29 cellular contexts compared by ENCODE assay signal in the genomic region with DNA sequence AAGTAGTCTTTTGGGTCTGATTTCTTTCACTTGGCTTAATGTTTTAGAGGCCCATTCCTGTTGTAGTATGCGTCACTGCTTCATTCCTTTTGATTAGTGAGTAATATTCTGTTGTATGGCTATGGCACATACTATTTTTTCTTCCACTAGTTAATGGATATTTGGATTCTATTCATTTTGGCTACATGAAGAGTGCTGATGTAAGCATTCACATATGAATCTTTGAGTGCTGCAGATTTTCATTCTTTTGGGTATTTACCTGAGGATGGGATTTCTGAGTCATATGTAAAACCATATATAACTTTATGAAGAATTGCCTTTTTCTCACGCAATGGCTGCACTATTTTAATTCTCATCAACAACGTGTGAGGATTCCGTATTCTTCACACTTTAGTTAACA.
"Had no signal": no experiment of that assay in that cellular context is flagged by ENCODE, and none has a peak within 500 bp of the region (broad histone marks: within the 10 kb centered on the region; RNA-seq: fewer than 3 reads in every experiment).

No MANE protein-coding gene starts in this region.

- H3K4me3 ChIP-seq: colonic mucosa, coronary artery, dorsolateral prefrontal cortex, esophagus muscularis mucosa, esophagus squamous epithelium, gastrocnemius medialis, gastroesophageal sphincter, heart left ventricle, heart right ventricle had no signal

- H3K4me1 ChIP-seq: colonic mucosa, esophagus muscularis mucosa, esophagus squamous epithelium, foreskin keratinocyte, gastrocnemius medialis, gastroesophageal sphincter, heart left ventricle, heart right ventricle had no signal

- H3K27me3 ChIP-seq: colonic mucosa, foreskin keratinocyte, gastrocnemius medialis had no signal

- H3K27ac ChIP-seq: colonic mucosa, coronary artery, dorsolateral prefrontal cortex, epithelial cell of prostate, esophagus muscularis mucosa, esophagus squamous epithelium, foreskin keratinocyte, gastrocnemius medialis, gastroesophageal sphincter, heart left ventricle, heart right ventricle had no signal

- FAIRE-seq: colon, endometrium, endothelial cell of umbilical vein, frontal cortex had no signal

- DNase-seq: colonic mucosa; cortex of kidney; dermis blood vessel endothelial cell; dorsolateral prefrontal cortex; effector CD4-positive, alpha-beta T cell; effector CD8-positive, alpha-beta T cell; effector memory CD4-positive, alpha-beta T cell; effector memory CD8-positive, alpha-beta T cell; endodermal cell; erythroblast; esophagus squamous epithelium; foreskin fibroblast; foreskin keratinocyte; foreskin melanocyte; gastrocnemius medialis; glutamatergic neuron; head of caudate nucleus; heart left ventricle; heart right ventricle had no signal

- H3K27ac Mint-ChIP-seq: dendritic cell treated with granulocyte-macrophage colony-stimulating factor and Interleukin-4, amounts not matched to agents 40 ng/mL and 50 ng/mL, for 4 days; effector memory CD8-positive, alpha-beta T cell; endodermal cell had no signal

- H3K4me3 Mint-ChIP-seq: dendritic cell treated with granulocyte-macrophage colony-stimulating factor and Interleukin-4, amounts not matched to agents 40 ng/mL and 50 ng/mL, for 4 days; effector memory CD8-positive, alpha-beta T cell; endodermal cell had no signal

- ATAC-seq: effector memory CD8-positive, alpha-beta T cell; esophagus mucosa; foreskin keratinocyte; gastrocnemius medialis; gastroesophageal sphincter; heart left ventricle; heart right ventricle had no signal

- H3K9me3 ChIP-seq: colonic mucosa, esophagus muscularis mucosa, esophagus squamous epithelium, gastrocnemius medialis, gastroesophageal sphincter, heart left ventricle had no signal

- H3K36me3 ChIP-seq: colonic mucosa, esophagus muscularis mucosa, esophagus squamous epithelium, gastrocnemius medialis, gastroesophageal sphincter, heart left ventricle, heart right ventricle had no signal

- H3K4me1 Mint-ChIP-seq: endodermal cell had no signal
